ENCODE assay signal across 8 cellular contexts in the genomic region with DNA sequence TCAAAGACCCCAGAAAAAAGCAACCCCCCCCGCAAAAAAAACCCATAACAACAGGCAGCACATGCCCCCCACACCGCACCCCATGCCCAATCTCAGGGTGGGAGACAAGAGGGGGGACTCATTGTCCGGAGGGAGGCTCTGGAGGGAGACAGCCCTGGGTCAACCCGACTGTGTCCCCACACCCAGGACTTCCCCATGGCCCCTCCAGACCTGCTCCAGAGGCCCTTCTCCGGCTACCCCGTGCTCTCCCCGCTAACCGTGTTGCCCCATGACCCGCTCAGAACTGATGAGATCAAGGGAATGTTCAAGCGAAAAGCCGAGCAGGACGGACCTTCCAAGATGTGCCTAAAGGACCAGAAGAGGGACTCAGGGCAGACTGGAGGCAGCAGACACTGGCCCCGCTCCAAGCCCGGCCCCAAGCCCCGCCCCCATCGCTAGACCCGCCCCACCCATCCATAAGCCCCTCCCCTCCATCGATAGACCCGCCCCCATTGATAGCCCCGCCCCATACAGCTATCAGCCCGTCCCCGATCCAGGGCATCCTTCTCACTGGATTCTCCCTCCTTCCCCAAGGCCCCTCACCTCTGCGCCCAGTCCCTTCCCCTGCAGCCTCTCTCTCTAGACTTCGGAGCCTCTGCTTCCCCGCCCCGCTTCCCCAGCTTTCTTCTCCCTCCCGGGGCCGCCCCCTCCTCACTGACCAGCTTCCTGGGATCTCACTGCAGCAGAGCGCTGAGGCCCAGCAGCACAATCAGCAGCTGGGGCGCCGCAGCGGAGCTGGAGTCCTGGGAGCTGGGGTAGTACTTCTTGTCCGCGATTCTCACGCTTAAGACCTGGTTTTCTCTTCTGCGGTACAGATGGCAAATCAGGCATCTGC. TPM values are rescaled to one million over a fixed set of nuclear protein-coding genes. Genes with fewer than 3 reads are reported as not detected.
DNase-seq lines count a peak whose midpoint lies in the region; ATAC-seq and TF ChIP-seq lines count a peak whose summit lies in the region.

No MANE protein-coding gene starts in this region.

- H3K9me3 ChIP-seq in GM23248 (ENCODE audit: low read depth) (no peaks in the 10 kb centered on the region), osteoblast (ENCODE audit: low read depth, low read length) (no peaks in the 10 kb centered on the region)

- intact Hi-C loops in dendritic cell treated with granulocyte-macrophage colony-stimulating factor and Interleukin-4, amounts not matched to agents 40 ng/mL and 50 ng/mL, for 4 days (cut with micrococcal nuclease) = no loop called here
- intact Hi-C loops in posterior vena cava (cut with DNase I) = no loop called here

- no peaks in the 10 kb centered on the region for H4K20me1 ChIP-seq in GM23248 (ENCODE audit: insufficient read depth)
- no peaks in the 10 kb centered on the region for H4K20me1 ChIP-seq in osteoblast (ENCODE audit: insufficient read depth, low read length)

- H3K4me1 Mint-ChIP-seq in dendritic cell treated with granulocyte-macrophage colony-stimulating factor and Interleukin-4, amounts not matched to agents 40 ng/mL and 50 ng/mL, for 4 days (ENCODE audit: low read depth) = peaks cover 45% of the 10 kb centered on the region

- H3K9me3 Mint-ChIP-seq in dendritic cell treated with granulocyte-macrophage colony-stimulating factor and Interleukin-4, amounts not matched to agents 40 ng/mL and 50 ng/mL, for 4 days = no peaks in the 10 kb centered on the region

- ATAC-seq in HG03108 (IDR thresholded peaks at IDR 0.05; ENCODE audit: unreplicated experiment) = no peak
- ATAC-seq in HG02642 (IDR thresholded peaks at IDR 0.05; ENCODE audit: poor library complexity, unreplicated experiment) = no peak

- WGBS in GM23248 (ENCODE audit: low coverage in 1 of 2, low lambda C conversion rate in 2 of 2, missing lambda C conversion rate in 2 of 2), 2 experiments = 32 to 39% methylated on average over 30 to 34 of the region's 36 CpGs

- H3K36me3 ChIP-seq in GM23248 (ENCODE audit: low read depth) (no peaks in the 10 kb centered on the region), osteoblast (ENCODE audit: insufficient read depth, low read length) (no peaks in the 10 kb centered on the region)

- H3K79me2 ChIP-seq in GM23248 (ENCODE audit: insufficient read depth) (no peaks in the 10 kb centered on the region), osteoblast (ENCODE audit: insufficient read depth, low read length) (no peaks in the 10 kb centered on the region)

- no peaks in the 10 kb centered on the region for H3K9me2 ChIP-seq in GM23248 (ENCODE audit: insufficient read depth)

- H3K27me3 Mint-ChIP-seq in dendritic cell treated with granulocyte-macrophage colony-stimulating factor and Interleukin-4, amounts not matched to agents 40 ng/mL and 50 ng/mL, for 4 days = no peaks in the 10 kb centered on the region

- H3K4me1 ChIP-seq in GM23248 (ENCODE audit: insufficient read depth) (no peaks in the 10 kb centered on the region), osteoblast (ENCODE audit: insufficient read depth, low read length) (peaks cover 15% of the 10 kb centered on the region)

- peak overlapping the region; percentile 80 for H3K4me3 Mint-ChIP-seq in dendritic cell treated with granulocyte-macrophage colony-stimulating factor and Interleukin-4, amounts not matched to agents 40 ng/mL and 50 ng/mL, for 4 days

- no peak overlapping the region for H3K9ac ChIP-seq in GM23248

- H3K4me3 ChIP-seq in GM23248 = no peak overlapping the region
- no peak overlapping the region for H3K4me3 ChIP-seq in osteoblast (ENCODE audit: insufficient read depth, low read length)

- H3K27me3 ChIP-seq in GM23248 (replicated peaks; ENCODE audit: insufficient read depth) (no peaks in the 10 kb centered on the region), osteoblast (ENCODE audit: insufficient read depth, low read length) (no peaks in the 10 kb centered on the region)

- in situ Hi-C loops in GM23248 (cut with MboI) = no loop called here

- DNase-seq in GM23248 = peak; percentile 49
- peak in 3 of 5 experiments; percentile 32 to 50 (median 35) for DNase-seq in T-helper 2 cell
- peak; percentile 88 for DNase-seq in osteoblast (ENCODE audit: insufficient read length, low spot score, missing footprints)
- DNase-seq in HK-2 (ENCODE audit: unreplicated experiment) = no peak
- DNase-seq in posterior vena cava (ENCODE audit: low spot score) = no peak

- H3F3A ChIP-seq in GM23248 (ENCODE audit: insufficient read depth) = no peaks in the 10 kb centered on the region

- no peak overlapping the region for H3K27ac ChIP-seq in GM23248
- no peak overlapping the region for H3K27ac ChIP-seq in osteoblast (ENCODE audit: low read depth, low read length)

- H3K4me2 ChIP-seq in GM23248 (ENCODE audit: unreplicated experiment) = no peak overlapping the region
- H3K4me2 ChIP-seq in osteoblast (ENCODE audit: insufficient read depth, low read length) = no peak overlapping the region

- H3K27ac Mint-ChIP-seq in dendritic cell treated with granulocyte-macrophage colony-stimulating factor and Interleukin-4, amounts not matched to agents 40 ng/mL and 50 ng/mL, for 4 days = peak overlapping the region; percentile 92

- peaks cover 80% of the 10 kb centered on the region for H3K36me3 Mint-ChIP-seq in dendritic cell treated with granulocyte-macrophage colony-stimulating factor and Interleukin-4, amounts not matched to agents 40 ng/mL and 50 ng/mL, for 4 days (ENCODE audit: low read depth)

- no peak overlapping the region for H2AFZ ChIP-seq in GM23248
- H2AFZ ChIP-seq in osteoblast (ENCODE audit: low read length) = no peak overlapping the region

- no peak for TF ChIP-seq CTCF in osteoblast (IDR thresholded peaks at IDR 0.05; ENCODE audit: extremely low read depth, low read depth, low read length)

RNA-seq across cellular contexts. Expression of gene BST2, which starts 2.2 kb away (rescaled TPM):
- not detected in 2 replicates for total RNA-seq in GM23248 (2014; rRNA removed; shearing (Covaris generic))
- polyA plus RNA-seq in GM23248 (2016; fragmentation: Nextera tagmentation; extraction: Ambion mirVana) = 0.75 and 0.79 TPM in 2 replicates
- total RNA-seq in osteoblast (10.1 and 13.8 TPM in 2 replicates), posterior vena cava (10 to 100 TPM; 37.8 to 82.9 TPM)

RNA-seq across cellular contexts. Expression of gene CCDC194, which starts 9.2 kb away (rescaled TPM):
- not detected in 2 replicates for total RNA-seq in GM23248 (2014; rRNA removed; shearing (Covaris generic))
- not detected in 2 replicates for polyA plus RNA-seq in GM23248 (2016; fragmentation: Nextera tagmentation; extraction: Ambion mirVana)
- total RNA-seq in osteoblast (not detected in 2 replicates), posterior vena cava (under 1 TPM in 1 of 2 donors, not detected in 1; 0.52 TPM)

RNA-seq across cellular contexts. Expression of gene MVB12A, which starts 16.6 kb away (rescaled TPM):
- 68.3 and 73.9 TPM in 2 replicates for total RNA-seq in GM23248 (2014; rRNA removed; shearing (Covaris generic))
- 49.6 and 55.3 TPM in 2 replicates for polyA plus RNA-seq in GM23248 (2016; fragmentation: Nextera tagmentation; extraction: Ambion mirVana)
- total RNA-seq in osteoblast (41.3 and 50.7 TPM in 2 replicates), posterior vena cava (10 to 100 TPM; 24.4 to 30.3 TPM)

RNA-seq across cellular contexts. Expression of gene PLVAP, which starts 26.1 kb away (rescaled TPM):
- total RNA-seq in GM23248 (2014; rRNA removed; shearing (Covaris generic)) = not detected in 2 replicates
- polyA plus RNA-seq in GM23248 (2016; fragmentation: Nextera tagmentation; extraction: Ambion mirVana) = not detected in 2 replicates
- total RNA-seq in osteoblast = not detected in 2 replicates
- total RNA-seq in posterior vena cava = 100 to 1,000 TPM; 151 to 181 TPM

RNA-seq across cellular contexts. Expression of gene TMEM221, which starts 45.2 kb away (rescaled TPM):
- total RNA-seq in GM23248 (2014; rRNA removed; shearing (Covaris generic)) = 0.22 TPM in 1 of 2 replicates, not detected in the other
- polyA plus RNA-seq in GM23248 (2016; fragmentation: Nextera tagmentation; extraction: Ambion mirVana) = 0.30 TPM in 1 of 2 replicates, not detected in the other
- not detected in 2 replicates for total RNA-seq in osteoblast
- total RNA-seq in posterior vena cava = under 1 TPM; 0.14 to 0.46 TPM

Comparison
In these comparisons a context has a peak if more than half of its experiments do, and no peak if none do; other contexts are left out.
1. DNase-seq: peak in GM23248 (single experiment), T-helper 2 cell (3 of 5) and osteoblast (single experiment); none in HK-2 (single experiment) and posterior vena cava (single experiment).
2. RNA of gene BST2, which starts 2.2 kb away (total RNA-seq): 37.8 to 82.9 TPM in posterior vena cava and 10.1 to 13.8 TPM in osteoblast; not detected in GM23248; every median in the first group is over 10 times any median in the second.